Comparison of ENCODE assay signal across 15 cellular contexts in genomic region chr12:28708918-28709371, GRCh38.
DNase-seq lines count a peak whose midpoint lies in the region; ATAC-seq and TF ChIP-seq lines count a peak whose summit lies in the region.
"Had no signal": no experiment of that assay in that cellular context is flagged by ENCODE, and none has a peak within 500 bp of the region (broad histone marks: within the 10 kb centered on the region; RNA-seq: fewer than 3 reads in every experiment).

No MANE protein-coding gene starts in this region.

- H3K4me1 ChIP-seq in SJSA1 (replicated peaks): peaks cover 37% of the 10 kb centered on the region
- no peaks in the 10 kb centered on the region for H3K4me1 ChIP-seq in fibroblast of lung (ENCODE audit: control insufficient read depth, extremely low read depth, insufficient read depth, low read length)
- no peaks in the 10 kb centered on the region for H3K4me1 ChIP-seq in stomach

- peak; percentile 64 for ATAC-seq in sciatic nerve
- ATAC-seq: activated CD4-positive, alpha-beta T cell treated with anti-CD3 and anti-CD28 coated beads for 36 hours; esophagus mucosa had no signal

- H4K20me1 ChIP-seq in fibroblast of lung (ENCODE audit: control insufficient read depth, extremely low read depth, insufficient read depth, low read length): no peaks in the 10 kb centered on the region

- intact Hi-C loops in sciatic nerve (cut with DNase I) (no loop called here), stomach (cut with DNase I; ENCODE audit: low total_unique reads) (no loop called here)

- H3K27me3 ChIP-seq in SJSA1 (replicated peaks) (no peaks in the 10 kb centered on the region), fibroblast of lung (ENCODE audit: control insufficient read depth, insufficient read depth, low read length) (no peaks in the 10 kb centered on the region), stomach (no peaks in the 10 kb centered on the region), H7 (ENCODE audit: control insufficient read depth, insufficient read depth, low read length) (no peaks in the 10 kb centered on the region)

- H2AFZ ChIP-seq in fibroblast of lung (ENCODE audit: low read length): no peak overlapping the region

- H3K4me2 ChIP-seq in fibroblast of lung (ENCODE audit: extremely low read depth, insufficient read depth, low read length): no peak overlapping the region

- H3K36me3 ChIP-seq in SJSA1: no peaks in the 10 kb centered on the region
- H3K36me3 ChIP-seq in fibroblast of lung (ENCODE audit: control insufficient read depth, insufficient read depth, low read length): no peaks in the 10 kb centered on the region
- no peaks in the 10 kb centered on the region for H3K36me3 ChIP-seq in stomach
- H3K36me3 ChIP-seq in H7 (replicated peaks; ENCODE audit: control insufficient read depth, insufficient read depth, low read length): no peaks in the 10 kb centered on the region

- TF ChIP-seq EP300 in stomach (IDR thresholded peaks at IDR 0.05): no peak

- H3K9ac ChIP-seq in fibroblast of lung (ENCODE audit: insufficient read depth, low read length): no peak overlapping the region

- DNase-seq in EH (ENCODE audit: low read depth) (peak; percentile 92), SJSA1 (ENCODE audit: low read depth in 1 of 2, low spot score in 2 of 2) (peak in 1 of 2 experiments; percentile 42), fibroblast of lung (ENCODE audit: low read depth in 2 of 2) (peak; percentile 66 to 84), sciatic nerve (ENCODE audit: low spot score) (no peak), stomach (no peak), H7 (no peak), SIG-M5 (lab: John Stamatoyannopoulos, UW) (no peak), DMS53 (lab: John Stamatoyannopoulos, UW) (no peak)
- DNase-seq: activated CD4-positive, alpha-beta T cell treated with anti-CD3 and anti-CD28 coated beads for 36 hours; cortex of kidney; mesendoderm; NCI-H1417 treated with DMSO at 0.1 percent for 48 hours; occipital lobe; T-helper 2 cell had no signal

- H3K4me3 ChIP-seq in SJSA1: no peak overlapping the region
- H3K4me3 ChIP-seq in fibroblast of lung (replicated peaks in 1 of 4; ENCODE audit: control extremely low read depth in 1 of 4, insufficient read depth in 1 of 4, low read depth in 3 of 4, low read length in 4 of 4): no peak overlapping the region
- no peak overlapping the region for H3K4me3 ChIP-seq in stomach
- H3K4me3 ChIP-seq in H7 (ENCODE audit: insufficient read depth, low read depth, low read length): no peak overlapping the region

- TF ChIP-seq CTCF in fibroblast of lung (conservative IDR thresholded peaks at IDR 0.05 in 1 of 2, IDR thresholded peaks at IDR 0.05 in 1 of 2; ENCODE audit: low read depth in 1 of 2, low read length in 2 of 2) (no peak), stomach (IDR thresholded peaks at IDR 0.05) (no peak)

- 71 to 80% (median 73%) methylated on average over 4 of the region's 4 CpGs for WGBS in stomach, 5 donors

- H3K9me3 ChIP-seq in SJSA1 (replicated peaks) (no peaks in the 10 kb centered on the region), fibroblast of lung (ENCODE audit: control insufficient read depth, insufficient read depth, low read depth, low read length) (no peaks in the 10 kb centered on the region), stomach (peaks cover 0 to 5% (median 0%) of the 10 kb centered on the region in 4 donors)

- TF ChIP-seq POLR2A in stomach (IDR thresholded peaks at IDR 0.05): no peak

- no peaks in the 10 kb centered on the region for H3K79me2 ChIP-seq in fibroblast of lung (ENCODE audit: control insufficient read depth, insufficient read depth, low read length)

- H3K27ac ChIP-seq in SJSA1 (peak overlapping the region; percentile 43), fibroblast of lung (ENCODE audit: insufficient read depth, low read length) (no peak overlapping the region), stomach (no peak overlapping the region)

Comparison
In these comparisons a context has a peak if more than half of its experiments do, and no peak if none do; other contexts are left out.
1. DNase-seq: peak in EH (single experiment) and fibroblast of lung (2 of 2); none in sciatic nerve (single experiment), stomach (single experiment), H7 (single experiment), SIG-M5 (single experiment) and DMS53 (single experiment).